In the genomic region with DNA sequence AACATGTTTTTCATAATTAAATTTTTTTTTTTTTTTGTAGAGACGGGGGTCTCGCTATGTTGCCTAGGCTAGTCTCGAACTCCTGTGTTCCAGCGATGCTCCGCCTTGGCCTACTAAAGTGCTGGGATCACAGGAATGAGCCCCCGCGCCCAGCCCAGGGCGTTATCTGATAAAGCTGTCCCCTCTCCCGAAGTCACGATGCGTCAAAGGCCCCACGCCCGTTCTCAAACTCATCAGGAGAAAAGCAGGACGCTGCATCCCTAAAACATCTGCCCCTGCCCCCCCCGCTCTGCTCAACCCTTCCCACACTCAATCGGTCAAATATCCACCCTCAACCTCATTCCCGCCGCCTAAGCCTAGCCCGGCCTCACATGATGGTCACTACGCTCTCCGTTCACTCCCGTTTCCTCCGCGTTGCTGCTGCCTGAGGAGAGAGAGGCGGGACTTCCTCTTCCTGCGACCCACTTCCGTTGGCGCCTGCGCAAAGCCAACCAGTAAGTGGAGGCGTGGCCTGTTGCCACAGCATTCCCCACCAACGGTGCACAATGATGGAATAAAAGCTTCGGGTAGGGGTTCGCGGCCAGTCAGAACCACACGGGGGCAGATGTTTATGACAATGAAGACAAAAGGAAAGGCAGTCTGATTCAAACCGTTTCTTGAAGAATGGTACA, we compare ENCODE assay signal across 8 cellular contexts. TPM values are rescaled to one million over a fixed set of nuclear protein-coding genes. Genes with fewer than 3 reads are reported as not detected.
DNase-seq lines count a peak whose midpoint lies in the region; ATAC-seq and TF ChIP-seq lines count a peak whose summit lies in the region.

A gene (minus strand): TSS at position 438 of the 671 bp plus-strand sequence. CDS start 65 bp downstream, at position 373.

- H3K27me3 ChIP-seq in spleen (replicated peaks in 1 of 7): no peaks in the 10 kb centered on the region

- H3K27ac ChIP-seq in VCaP: peak within 1 kb of the TSS; percentile 96
- peak within 1 kb of the TSS; percentile 79 to 96 (median 90) for H3K27ac ChIP-seq in spleen

- CTCF ChIA-PET in AG04449 (lab: Yijun Ruan, JAX): interaction anchor here (0.6 to 14.1 kb wide), 20 partner anchors 11 to 252 kb away, joined by 3 to 198 read pairs (median 6); a partner anchor contains a TSS

- intact Hi-C loops in spleen (cut with DNase I; ENCODE audit: low total_unique reads): no loop called here

- ATAC-seq in GM18867 (IDR thresholded peaks at IDR 0.05; ENCODE audit: unreplicated experiment) (peak; percentile 60), HG03097 (IDR thresholded peaks at IDR 0.05; ENCODE audit: low FRiP score, unreplicated experiment) (peak; percentile 45)

- H3K36me3 ChIP-seq in spleen: peaks cover 3 to 50% (median 30%) of the 10 kb centered on the region in 6 donors

- POLR2A ChIA-PET in AG04449 (lab: Yijun Ruan, JAX): interaction anchor here (0.7 to 2.7 kb wide), 8 partner anchors 12 to 176 kb away, joined by 3 to 15 read pairs (median 4); a partner anchor contains a TSS

- H3K9me3 ChIP-seq in spleen: no peaks in the 10 kb centered on the region

- peak in 1 of 3 donors; percentile 68 for TF ChIP-seq POLR2A in spleen (IDR thresholded peaks at IDR 0.05)

- H3K4me3 ChIP-seq in AG04449 (ENCODE audit: low read depth, low read length) (peak within 1 kb of the TSS; percentile 95), spleen (peak within 1 kb of the TSS; percentile 62 to 99 (median 81))

- H3K4me1 ChIP-seq in spleen: peaks cover 10 to 39% (median 24%) of the 10 kb centered on the region in 6 donors

- no peak for TF ChIP-seq CTCF in AG04449 (IDR thresholded peaks at IDR 0.05; ENCODE audit: insufficient read depth, low read length, missing control alignments)
- TF ChIP-seq CTCF in VCaP (conservative IDR thresholded peaks at IDR 0.05): no peak
- peak in 1 of 11 experiments; percentile 13 for TF ChIP-seq CTCF in spleen (IDR thresholded peaks at IDR 0.05 in 8 of 11, conservative IDR thresholded peaks at IDR 0.05 in 3 of 11)

- WGBS in spleen, 5 donors: 0 to 1% (median 0%) methylated on average over 36 of the region's 36 CpGs

- DNase-seq in AG04449 (ENCODE audit: low read depth, low spot score): peak; percentile 65
- peak; percentile 95 for DNase-seq in NCI-H2171 treated with DMSO at 0.1 percent for 48 hours (lab: John Stamatoyannopoulos, UW)
- peak; percentile 93 for DNase-seq in central memory CD4-positive, alpha-beta T cell
- peak; percentile 95 for DNase-seq in iris pigment epithelial cell (ENCODE audit: low read depth)
- DNase-seq in spleen: peak; percentile 96

RNA-seq across cellular contexts. Expression of the gene that starts here (rescaled TPM):
- 100 to 1,000 TPM; 117 to 280 (median 200) TPM for total RNA-seq in spleen
- polyA plus RNA-seq in spleen: 100 to 1,000 TPM; 368 to 587 (median 432) TPM

Comparison
In these comparisons a context has a peak if more than half of its experiments do, and no peak if none do; other contexts are left out.
1. Peak in every context shown above with its lines: DNase-seq, ATAC-seq, H3K4me3 ChIP-seq and H3K27ac ChIP-seq.